26 cellular contexts compared by ENCODE assay signal in genomic region chr1:204887846-204888245, GRCh38. TPM values are rescaled to one million over a fixed set of nuclear protein-coding genes. Genes with fewer than 3 reads are reported as not detected.
DNase-seq lines count a peak whose midpoint lies in the region; ATAC-seq and TF ChIP-seq lines count a peak whose summit lies in the region.
"Had no signal": no experiment of that assay in that cellular context is flagged by ENCODE, and none has a peak within 500 bp of the region (broad histone marks: within the 10 kb centered on the region; RNA-seq: fewer than 3 reads in every experiment).

No MANE protein-coding gene starts in this region.

- H3K36me3 ChIP-seq in left ventricle myocardium inferior (no peaks in the 10 kb centered on the region), trophoblast cell (ENCODE audit: control insufficient read depth in 1 of 2, insufficient read depth in 2 of 2, low read length in 2 of 2) (no peaks in the 10 kb centered on the region)
- H3K36me3 ChIP-seq: MG63, SJSA1 had no signal

- no CpG with 5 or more reads among the region's 2 CpGs for WGBS in trophoblast cell (ENCODE audit: extremely low coverage, insufficient coverage, insufficient read length)

- H2BK120ac ChIP-seq in trophoblast cell (ENCODE audit: insufficient read depth, low read length, poor library complexity): no peak overlapping the region

- no peak overlapping the region for H4K12ac ChIP-seq in trophoblast cell (ENCODE audit: low read depth, low read length)

- H3K79me1 ChIP-seq in trophoblast cell (ENCODE audit: low read length): no peaks in the 10 kb centered on the region

- H3K14ac ChIP-seq in trophoblast cell (ENCODE audit: low read length): no peak overlapping the region

- H3K4me1 ChIP-seq in left ventricle myocardium inferior: peaks cover 58% of the 10 kb centered on the region
- peaks cover 0 to 9% of the 10 kb centered on the region in 2 experiments for H3K4me1 ChIP-seq in trophoblast cell (ENCODE audit: control insufficient read depth in 1 of 2, insufficient read depth in 2 of 2, low read length in 2 of 2)
- H3K4me1 ChIP-seq: SJSA1 had no signal

- no peak overlapping the region for H4K8ac ChIP-seq in trophoblast cell (ENCODE audit: low read depth, low read length)

- no peak overlapping the region for H3K9ac ChIP-seq in trophoblast cell (ENCODE audit: low read length)

- H3K27ac ChIP-seq in left ventricle myocardium inferior (replicated peaks) (peak overlapping the region; percentile 81), temporal lobe (ENCODE audit: low read depth, low read length) (peak overlapping the region; percentile 39), trophoblast cell (ENCODE audit: low read depth, low read length) (no peak overlapping the region)
- H3K27ac ChIP-seq: SJSA1, WERI-Rb-1 had no signal

- H2BK5ac ChIP-seq in trophoblast cell (ENCODE audit: low read depth, low read length, poor library complexity): no peak overlapping the region

- H3K23ac ChIP-seq in trophoblast cell (ENCODE audit: low read length): no peak overlapping the region

- no peak overlapping the region for H2AK5ac ChIP-seq in trophoblast cell (ENCODE audit: low read length)

- H3K4me2 ChIP-seq in trophoblast cell (ENCODE audit: low read length): no peak overlapping the region

- H3K79me2 ChIP-seq in trophoblast cell (ENCODE audit: control insufficient read depth, insufficient read depth, low read length, poor library complexity): no peaks in the 10 kb centered on the region

- H3K18ac ChIP-seq in trophoblast cell (ENCODE audit: low read length): no peak overlapping the region

- H3K9me3 ChIP-seq in left ventricle myocardium inferior (replicated peaks): no peaks in the 10 kb centered on the region
- peaks cover 5% of the 10 kb centered on the region for H3K9me3 ChIP-seq in trophoblast cell (ENCODE audit: insufficient read depth, low read depth, low read length)
- H3K9me3 ChIP-seq: MG63, SJSA1 had no signal

- intact Hi-C loops in left ventricle myocardium inferior (cut with micrococcal nuclease): no loop called here

- no peak overlapping the region for H4K91ac ChIP-seq in trophoblast cell (ENCODE audit: low read depth, low read length)

- DNase-seq in NCI-H446 treated with DMSO at 0.1 percent for 48 hours (lab: John Stamatoyannopoulos, UW) (peak; percentile 15), NCI-H446 (lab: John Stamatoyannopoulos, UW) (no peak), NCI-H2171 (lab: John Stamatoyannopoulos, UW) (peak; percentile 80), left ventricle myocardium inferior (no peak), trophoblast cell (no peak), NOMO-1 (lab: John Stamatoyannopoulos, UW; ENCODE audit: unreplicated experiment in 2 of 2) (no peak)
- DNase-seq: ACHN; activated CD4-positive, alpha-beta T cell treated with anti-CD3 and anti-CD28 coated beads, Interleukin-2, amount 50 U/mL, for 4 hours; activated naive CD4-positive, alpha-beta T cell; amygdala; CD4-positive, CD25-positive, alpha-beta regulatory T cell; cerebellar nuclear complex; DND-41; effector memory CD8-positive, alpha-beta T cell; mammary epithelial cell; MG63; NCI-H187 treated with DMSO at 0.1 percent for 48 hours; NCI-H748 treated with DMSO at 0.1 percent for 48 hours; PC-3; stimulated activated CD4-positive, alpha-beta T cell treated with anti-CD3 and anti-CD28 coated beads, Interleukin-4, amount 100 ng/mL, for 1 hour; T-helper 17 cell; WERI-Rb-1 had no signal

- ATAC-seq in HG02973 (IDR thresholded peaks at IDR 0.05; ENCODE audit: unreplicated experiment): no peak
- ATAC-seq: effector memory CD8-positive, alpha-beta T cell; PC-3; T-helper 17 cell had no signal

- no peak overlapping the region for H3K4ac ChIP-seq in trophoblast cell (ENCODE audit: low read depth, low read length)

- H2BK12ac ChIP-seq in trophoblast cell (ENCODE audit: low read length): no peak overlapping the region

- H3K4me3 ChIP-seq in left ventricle myocardium inferior: no peak overlapping the region
- no peak overlapping the region for H3K4me3 ChIP-seq in trophoblast cell (ENCODE audit: low read depth, low read length)
- H3K4me3 ChIP-seq: MG63, SJSA1 had no signal

- no peak overlapping the region for H2AFZ ChIP-seq in trophoblast cell (ENCODE audit: insufficient read depth, low read length, poor library complexity)

- H3K27me3 ChIP-seq in left ventricle myocardium inferior (ENCODE audit: low read depth): peaks cover 65% of the 10 kb centered on the region
- H3K27me3 ChIP-seq in trophoblast cell (ENCODE audit: insufficient read depth, low read length): no peaks in the 10 kb centered on the region
- H3K27me3 ChIP-seq: MG63 had no signal

- TF ChIP-seq CTCF in left ventricle myocardium inferior (IDR thresholded peaks at IDR 0.05; ENCODE audit: borderline replicate concordance): no peak

RNA-seq across cellular contexts. Expression of gene NFASC, which starts 17.2 kb away (rescaled TPM):
- total RNA-seq in left ventricle myocardium inferior: 8.2 TPM
- total RNA-seq in temporal lobe: 35.2 TPM
- 2.3 TPM in 2 replicates for polyA plus RNA-seq in trophoblast cell (2013)
- total RNA-seq: CD4-positive, CD25-positive, alpha-beta regulatory T cell; osteocyte had no signal
- polyA plus RNA-seq: CD4-positive, CD25-positive, alpha-beta regulatory T cell had no signal

Comparison
In these comparisons a context has a peak if more than half of its experiments do, and no peak if none do; other contexts are left out.
1. DNase-seq: peak in NCI-H446 treated with DMSO at 0.1 percent for 48 hours (single experiment) and NCI-H2171 (single experiment); none in NCI-H446 (0 of 2), left ventricle myocardium inferior (single experiment), trophoblast cell (0 of 2) and NOMO-1 (0 of 2).